24 cellular contexts compared by ENCODE assay signal in the genomic region with DNA sequence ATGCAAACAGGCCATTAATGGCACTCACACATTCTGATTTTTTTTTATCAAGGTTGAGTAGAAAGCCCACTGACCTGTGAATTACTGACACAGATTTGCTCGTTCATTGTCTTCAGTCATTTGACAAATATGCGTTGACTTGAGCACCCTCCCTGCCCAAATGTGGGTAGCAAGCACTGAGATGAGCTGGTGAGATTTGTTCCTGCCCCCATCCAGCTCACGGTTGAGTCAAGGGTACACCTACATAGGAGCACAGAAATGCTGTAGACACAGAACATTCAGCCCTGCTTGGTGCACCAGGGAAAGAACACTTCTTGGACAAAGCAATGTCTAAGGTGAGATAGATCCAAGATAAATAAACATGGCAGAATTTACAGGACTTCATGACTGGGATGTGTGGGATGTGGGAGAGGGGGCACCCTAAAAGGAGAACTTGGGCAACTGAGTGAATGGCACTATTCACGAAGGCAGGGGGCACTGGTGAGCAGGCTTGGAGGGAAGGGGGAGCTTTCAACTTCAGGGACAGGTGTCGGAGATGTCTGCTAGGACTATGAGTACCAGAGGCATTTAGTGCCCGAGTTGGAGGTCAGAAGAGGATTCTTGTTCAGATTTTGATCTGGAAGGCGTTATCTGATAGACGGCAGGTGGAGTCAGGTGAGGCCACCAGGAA.
DNase-seq lines count a peak whose midpoint lies in the region; ATAC-seq, FAIRE-seq and TF ChIP-seq lines count a peak whose summit lies in the region.
"Had no signal": no experiment of that assay in that cellular context is flagged by ENCODE, and none has a peak within 500 bp of the region (broad histone marks: within the 10 kb centered on the region; RNA-seq: fewer than 3 reads in every experiment).

No MANE protein-coding gene starts in this region.

- CTCF ChIA-PET in activated CD4-positive, alpha-beta T cell treated with anti-CD3 and anti-CD28 coated beads for 36 hours (lab: Charles Lee), result interaction anchor here (0.6 to 0.7 kb wide), 2 partner anchors 43 to 519 kb away, joined by 3 to 4 read pairs; no protein-coding TSS in a partner anchor
- CTCF ChIA-PET in WTC11 (lab: Charles Lee), result interaction anchor here (0.5 to 1.6 kb wide), 21 partner anchors 8 to 287 kb away, joined by 3 to 9 read pairs (median 3); no protein-coding TSS in a partner anchor

- TF ChIP-seq CTCF in WTC11 (IDR thresholded peaks at IDR 0.05) (peak; percentile 73), progenitor cell of endocrine pancreas (IDR thresholded peaks at IDR 0.05; ENCODE audit: unreplicated experiment) (peak; percentile 25)

- intact Hi-C loops in activated CD4-positive, alpha-beta T cell treated with anti-CD3 and anti-CD28 coated beads for 36 hours (cut with DNase I, micrococcal nuclease), result no loop called here

- FAIRE-seq in H54 (lab: Jason Lieb, UNC), result no peak
- FAIRE-seq: GM18507 had no signal

- no peak overlapping the region for H3K4me3 Mint-ChIP-seq in activated CD4-positive, alpha-beta T cell treated with anti-CD3 and anti-CD28 coated beads for 36 hours
- H3K4me3 Mint-ChIP-seq in WTC11 (no peak overlapping the region), progenitor cell of endocrine pancreas (ENCODE audit: low read depth) (no peak overlapping the region)
- H3K4me3 Mint-ChIP-seq: activated naive CD4-positive, alpha-beta T cell treated with anti-CD3 and anti-CD28 coated beads for 36 hours had no signal

- no peak for TF ChIP-seq POLR2A in H54 (IDR thresholded peaks at IDR 0.05; ENCODE audit: low read depth, low read length)

- DNase-seq in activated CD4-positive, alpha-beta T cell treated with anti-CD3 and anti-CD28 coated beads for 36 hours, result peak; percentile 24
- DNase-seq in activated CD4-positive, alpha-beta T cell treated with anti-CD3 and anti-CD28 coated beads, Interleukin-2, amount 50 U/mL, for 4 hours, result no peak
- peak; percentile 69 for DNase-seq in H7
- DNase-seq in WTC11 (ENCODE audit: low spot score), result peak; percentile 46
- no peak for DNase-seq in progenitor cell of endocrine pancreas (ENCODE audit: low spot score, unreplicated experiment)
- DNase-seq in NCI-H748 treated with DMSO at 0.1 percent for 48 hours (lab: John Stamatoyannopoulos, UW), result no peak
- DNase-seq in H54 (ENCODE audit: insufficient read length, low spot score), result no peak
- no peak for DNase-seq in activated gamma-delta T cell (lab: John Stamatoyannopoulos, UW)
- DNase-seq: activated naive CD4-positive, alpha-beta T cell treated with anti-CD3 and anti-CD28 coated beads for 36 hours; activated T-cell treated with anti-CD3 and anti-CD28 coated beads, Interleukin-2, amount 50 U/mL, for 1 hour; aorta; C1 segment of cervical spinal cord; cerebellar nuclear complex; effector CD8-positive, alpha-beta T cell; Kasumi-1; midbrain; NCI-H187 treated with DMSO at 0.1 percent for 48 hours; NCI-H446; NK-92 treated with Interleukin-12 subunit alpha and Interleukin-12 subunit beta, amount 100 ng/mL, for 24 hours; spleen had no signal

- POLR2A ChIA-PET in activated CD4-positive, alpha-beta T cell treated with anti-CD3 and anti-CD28 coated beads for 36 hours (lab: Charles Lee), result no interaction called here
- POLR2A ChIA-PET in WTC11 (lab: Charles Lee), result no interaction called here

- H3K4me1 Mint-ChIP-seq in activated CD4-positive, alpha-beta T cell treated with anti-CD3 and anti-CD28 coated beads for 36 hours, result no peaks in the 10 kb centered on the region
- peaks cover 2% of the 10 kb centered on the region; the same call in 1 of the 2 replicates for H3K4me1 Mint-ChIP-seq in WTC11
- no peaks in the 10 kb centered on the region for H3K4me1 Mint-ChIP-seq in progenitor cell of endocrine pancreas (ENCODE audit: low read depth)

- H3K27me3 Mint-ChIP-seq in activated CD4-positive, alpha-beta T cell treated with anti-CD3 and anti-CD28 coated beads for 36 hours, result peaks cover 3% of the 10 kb centered on the region
- H3K27me3 Mint-ChIP-seq in WTC11 (ENCODE audit: low read depth) (no peaks in the 10 kb centered on the region), progenitor cell of endocrine pancreas (peaks cover 23% of the 10 kb centered on the region)

- no peak overlapping the region for H3K27ac Mint-ChIP-seq in activated CD4-positive, alpha-beta T cell treated with anti-CD3 and anti-CD28 coated beads for 36 hours
- H3K27ac Mint-ChIP-seq in WTC11, result no peak overlapping the region
- no peak overlapping the region for H3K27ac Mint-ChIP-seq in progenitor cell of endocrine pancreas
- H3K27ac Mint-ChIP-seq: activated naive CD4-positive, alpha-beta T cell treated with anti-CD3 and anti-CD28 coated beads for 36 hours had no signal

- no peak overlapping the region for H3K4me3 ChIP-seq in H7 (ENCODE audit: insufficient read depth, low read depth, low read length)
- H3K4me3 ChIP-seq: esophagus muscularis mucosa, gastroesophageal sphincter, spleen had no signal

- no peaks in the 10 kb centered on the region for H3K36me3 ChIP-seq in H7 (replicated peaks; ENCODE audit: control insufficient read depth, insufficient read depth, low read length)
- H3K36me3 ChIP-seq: esophagus muscularis mucosa, gastroesophageal sphincter, spleen had no signal

- no peaks in the 10 kb centered on the region for H3K27me3 ChIP-seq in H7 (ENCODE audit: control insufficient read depth, insufficient read depth, low read length)

- H3K36me3 Mint-ChIP-seq in activated CD4-positive, alpha-beta T cell treated with anti-CD3 and anti-CD28 coated beads for 36 hours (ENCODE audit: low read depth), result no peaks in the 10 kb centered on the region
- H3K36me3 Mint-ChIP-seq in WTC11 (peaks cover 3% of the 10 kb centered on the region), progenitor cell of endocrine pancreas (ENCODE audit: insufficient read depth) (no peaks in the 10 kb centered on the region)

- no peak for ATAC-seq in activated CD4-positive, alpha-beta T cell treated with anti-CD3 and anti-CD28 coated beads for 36 hours
- peak; percentile 87 for ATAC-seq in WTC11
- ATAC-seq: gastroesophageal sphincter, left lobe of liver had no signal

- no peaks in the 10 kb centered on the region for H3K9me3 Mint-ChIP-seq in activated CD4-positive, alpha-beta T cell treated with anti-CD3 and anti-CD28 coated beads for 36 hours (ENCODE audit: low read depth)
- H3K9me3 Mint-ChIP-seq in WTC11, result peaks cover 10% of the 10 kb centered on the region
- H3K9me3 Mint-ChIP-seq in progenitor cell of endocrine pancreas (ENCODE audit: low read depth), result no peaks in the 10 kb centered on the region
- H3K9me3 Mint-ChIP-seq: activated naive CD4-positive, alpha-beta T cell treated with anti-CD3 and anti-CD28 coated beads for 36 hours had no signal

TF ChIP-seq in WTC11, 78 proteins besides CTCF, POLR2A, EP300 and RAD21 (continues in another document):
- TF ChIP-seq NR1H2 (CRISPR knock-in tag; IDR thresholded peaks at IDR 0.05) (no peak), FOXP1 (CRISPR knock-in tag; IDR thresholded peaks at IDR 0.05; ENCODE audit: borderline replicate concordance) (no peak), EMX1 (CRISPR knock-in tag; IDR thresholded peaks at IDR 0.05) (no peak), ZNF232 (CRISPR knock-in tag; IDR thresholded peaks at IDR 0.05) (no peak), ZNF263 (CRISPR knock-in tag; IDR thresholded peaks at IDR 0.05; ENCODE audit: low read depth) (no peak), ZNF138 (CRISPR knock-in tag; conservative IDR thresholded peaks at IDR 0.05) (no peak), HMGA2 (CRISPR knock-in tag; IDR thresholded peaks at IDR 0.05) (no peak), MXD4 (CRISPR knock-in tag; IDR thresholded peaks at IDR 0.05; ENCODE audit: borderline replicate concordance) (no peak)
- TF ChIP-seq, protein P1, sequence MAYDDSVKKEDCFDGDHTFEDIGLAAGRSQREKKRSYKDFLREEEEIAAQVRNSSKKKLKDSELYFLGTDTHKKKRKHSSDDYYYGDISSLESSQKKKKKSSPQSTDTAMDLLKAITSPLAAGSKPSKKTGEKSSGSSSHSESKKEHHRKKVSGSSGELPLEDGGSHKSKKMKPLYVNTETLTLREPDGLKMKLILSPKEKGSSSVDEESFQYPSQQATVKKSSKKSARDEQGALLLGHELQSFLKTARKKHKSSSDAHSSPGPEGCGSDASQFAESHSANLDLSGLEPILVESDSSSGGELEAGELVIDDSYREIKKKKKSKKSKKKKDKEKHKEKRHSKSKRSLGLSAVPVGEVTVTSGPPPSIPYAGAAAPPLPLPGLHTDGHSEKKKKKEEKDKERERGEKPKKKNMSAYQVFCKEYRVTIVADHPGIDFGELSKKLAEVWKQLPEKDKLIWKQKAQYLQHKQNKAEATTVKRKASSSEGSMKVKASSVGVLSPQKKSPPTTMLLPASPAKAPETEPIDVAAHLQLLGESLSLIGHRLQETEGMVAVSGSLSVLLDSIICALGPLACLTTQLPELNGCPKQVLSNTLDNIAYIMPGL (CRISPR knock-in tag; IDR thresholded peaks at IDR 0.05), result no peak
- TF ChIP-seq, protein P2, sequence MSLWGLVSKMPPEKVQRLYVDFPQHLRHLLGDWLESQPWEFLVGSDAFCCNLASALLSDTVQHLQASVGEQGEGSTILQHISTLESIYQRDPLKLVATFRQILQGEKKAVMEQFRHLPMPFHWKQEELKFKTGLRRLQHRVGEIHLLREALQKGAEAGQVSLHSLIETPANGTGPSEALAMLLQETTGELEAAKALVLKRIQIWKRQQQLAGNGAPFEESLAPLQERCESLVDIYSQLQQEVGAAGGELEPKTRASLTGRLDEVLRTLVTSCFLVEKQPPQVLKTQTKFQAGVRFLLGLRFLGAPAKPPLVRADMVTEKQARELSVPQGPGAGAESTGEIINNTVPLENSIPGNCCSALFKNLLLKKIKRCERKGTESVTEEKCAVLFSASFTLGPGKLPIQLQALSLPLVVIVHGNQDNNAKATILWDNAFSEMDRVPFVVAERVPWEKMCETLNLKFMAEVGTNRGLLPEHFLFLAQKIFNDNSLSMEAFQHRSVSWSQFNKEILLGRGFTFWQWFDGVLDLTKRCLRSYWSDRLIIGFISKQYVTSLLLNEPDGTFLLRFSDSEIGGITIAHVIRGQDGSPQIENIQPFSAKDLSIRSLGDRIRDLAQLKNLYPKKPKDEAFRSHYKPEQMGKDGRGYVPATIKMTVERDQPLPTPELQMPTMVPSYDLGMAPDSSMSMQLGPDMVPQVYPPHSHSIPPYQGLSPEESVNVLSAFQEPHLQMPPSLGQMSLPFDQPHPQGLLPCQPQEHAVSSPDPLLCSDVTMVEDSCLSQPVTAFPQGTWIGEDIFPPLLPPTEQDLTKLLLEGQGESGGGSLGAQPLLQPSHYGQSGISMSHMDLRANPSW (CRISPR knock-in tag; conservative IDR thresholded peaks at IDR 0.05; ENCODE audit: low read depth), result no peak

Comparison
In these comparisons a context has a peak if more than half of its experiments do, and no peak if none do; other contexts are left out.
1. DNase-seq: peak in activated CD4-positive, alpha-beta T cell treated with anti-CD3 and anti-CD28 coated beads for 36 hours (single experiment), H7 (single experiment) and WTC11 (single experiment); none in activated CD4-positive, alpha-beta T cell treated with anti-CD3 and anti-CD28 coated beads, Interleukin-2, amount 50 U/mL, for 4 hours (0 of 2), progenitor cell of endocrine pancreas (single experiment), NCI-H748 treated with DMSO at 0.1 percent for 48 hours (single experiment), H54 (single experiment) and activated gamma-delta T cell (single experiment).